1 cellular context compared by ENCODE assay signal in the genomic region with DNA sequence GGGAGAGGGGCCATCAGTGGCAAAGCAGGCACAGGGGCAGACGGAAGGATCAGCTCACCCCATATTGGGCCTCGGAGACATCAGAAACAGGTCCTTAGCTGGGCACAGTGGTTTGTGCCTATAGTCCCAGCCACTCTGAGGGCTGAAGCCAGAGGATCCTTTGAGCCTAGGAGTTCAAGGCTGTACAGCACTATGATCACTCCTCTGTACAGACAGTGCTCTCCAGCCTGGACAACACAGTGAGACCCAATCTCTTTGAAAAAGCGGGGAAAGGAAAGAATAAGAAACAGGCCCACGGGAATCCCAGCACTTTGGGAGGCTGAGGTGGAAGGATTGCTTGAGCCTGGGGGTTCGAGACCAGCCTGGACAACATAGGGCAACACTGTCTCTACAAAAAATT.
TF ChIP-seq lines count a peak whose summit lies in the region.

No MANE protein-coding gene starts in this region.

TF ChIP-seq in HepG2, 621 proteins besides CTCF, POLR2A, EP300 and RAD21:
- TF ChIP-seq NBN (conservative IDR thresholded peaks at IDR 0.05), result no peak
- no peak for TF ChIP-seq ZFP36 (IDR thresholded peaks at IDR 0.05; ENCODE audit: borderline replicate concordance, low read depth, low read length, partially characterized antibody)
- no peak for TF ChIP-seq TCF12 (IDR thresholded peaks at IDR 0.05)
- TF ChIP-seq TCF12 (CRISPR knock-in tag; IDR thresholded peaks at IDR 0.05), result 0 out of 2 replicates have a peak, but pooled peaks have one; percentile 29
- TF ChIP-seq SRSF9 (IDR thresholded peaks at IDR 0.05; ENCODE audit: borderline replicate concordance, insufficient read depth, low read depth, low read length, poor library complexity, severe bottlenecking), result no peak
- no peak for TF ChIP-seq NFKBIZ (CRISPR knock-in tag; IDR thresholded peaks at IDR 0.05)
- no peak for TF ChIP-seq ZNF207 (IDR thresholded peaks at IDR 0.05; ENCODE audit: borderline replicate concordance)
- TF ChIP-seq ZSCAN25 (CRISPR knock-in tag; IDR thresholded peaks at IDR 0.05), result no peak
- TF ChIP-seq, protein P1, sequence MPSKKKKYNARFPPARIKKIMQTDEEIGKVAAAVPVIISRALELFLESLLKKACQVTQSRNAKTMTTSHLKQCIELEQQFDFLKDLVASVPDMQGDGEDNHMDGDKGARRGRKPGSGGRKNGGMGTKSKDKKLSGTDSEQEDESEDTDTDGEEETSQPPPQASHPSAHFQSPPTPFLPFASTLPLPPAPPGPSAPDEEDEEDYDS (CRISPR knock-in tag; IDR thresholded peaks at IDR 0.05), result no peak
- no peak for TF ChIP-seq SOX13 (IDR thresholded peaks at IDR 0.05)
- TF ChIP-seq SOX13 (CRISPR knock-in tag; conservative IDR thresholded peaks at IDR 0.05 in 1 of 2, IDR thresholded peaks at IDR 0.05 in 1 of 2), result no peak
- TF ChIP-seq ZSCAN9 (CRISPR knock-in tag; IDR thresholded peaks at IDR 0.05; ENCODE audit: borderline replicate concordance), result no peak
- TF ChIP-seq, protein P2, sequence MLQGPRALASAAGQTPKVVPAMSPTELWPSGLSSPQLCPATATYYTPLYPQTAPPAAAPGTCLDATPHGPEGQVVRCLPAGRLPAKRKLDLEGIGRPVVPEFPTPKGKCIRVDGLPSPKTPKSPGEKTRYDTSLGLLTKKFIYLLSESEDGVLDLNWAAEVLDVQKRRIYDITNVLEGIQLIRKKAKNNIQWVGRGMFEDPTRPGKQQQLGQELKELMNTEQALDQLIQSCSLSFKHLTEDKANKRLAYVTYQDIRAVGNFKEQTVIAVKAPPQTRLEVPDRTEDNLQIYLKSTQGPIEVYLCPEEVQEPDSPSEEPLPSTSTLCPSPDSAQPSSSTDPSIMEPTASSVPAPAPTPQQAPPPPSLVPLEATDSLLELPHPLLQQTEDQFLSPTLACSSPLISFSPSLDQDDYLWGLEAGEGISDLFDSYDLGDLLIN (CRISPR knock-in tag; IDR thresholded peaks at IDR 0.05; ENCODE audit: borderline replicate concordance), result no peak
- peak; percentile 86 for TF ChIP-seq ZNF121 (CRISPR knock-in tag; IDR thresholded peaks at IDR 0.05)
- TF ChIP-seq ZNF558 (CRISPR knock-in tag; IDR thresholded peaks at IDR 0.05; ENCODE audit: borderline replicate concordance), result no peak
- TF ChIP-seq, protein P3, sequence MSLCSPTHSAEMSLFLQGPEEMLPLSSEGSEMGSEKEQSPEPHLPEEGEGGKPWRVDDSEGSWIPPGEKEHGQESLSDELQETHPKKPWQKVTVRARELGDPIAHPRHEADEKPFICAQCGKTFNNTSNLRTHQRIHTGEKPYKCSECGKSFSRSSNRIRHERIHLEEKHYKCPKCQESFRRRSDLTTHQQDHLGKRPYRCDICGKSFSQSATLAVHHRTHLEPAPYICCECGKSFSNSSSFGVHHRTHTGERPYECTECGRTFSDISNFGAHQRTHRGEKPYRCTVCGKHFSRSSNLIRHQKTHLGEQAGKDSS (CRISPR knock-in tag; IDR thresholded peaks at IDR 0.05; ENCODE audit: borderline replicate concordance, low read depth), result peak; percentile 97
- no peak for TF ChIP-seq SP140L (CRISPR knock-in tag; IDR thresholded peaks at IDR 0.05; ENCODE audit: borderline replicate concordance)
- no peak for TF ChIP-seq ZBTB8A (CRISPR knock-in tag; IDR thresholded peaks at IDR 0.05; ENCODE audit: borderline replicate concordance, low read depth)
TF ChIP-seq in HepG2: peak in this region for 3.
